ENCODE assay signal across 1 cellular context in the genomic region with DNA sequence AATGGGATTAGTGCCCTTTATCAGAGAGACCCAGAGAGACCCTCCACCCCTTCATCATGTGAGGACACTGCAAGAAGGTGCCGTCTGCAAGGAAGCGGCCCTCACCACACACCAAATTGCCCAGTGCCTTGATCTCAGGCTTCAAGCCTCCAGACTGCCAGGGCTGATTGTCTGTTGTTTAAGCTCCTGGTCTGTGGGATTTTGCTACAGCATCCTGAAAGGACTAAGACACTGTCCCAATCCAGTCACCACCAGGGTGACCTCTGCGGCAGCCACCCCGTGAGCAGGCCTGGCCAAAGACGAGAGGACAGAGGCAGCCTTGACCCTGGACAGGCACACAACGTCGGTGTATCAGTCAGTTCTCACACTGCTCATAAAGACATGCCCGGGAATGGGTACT.
TF ChIP-seq lines count a peak whose summit lies in the region.

No MANE protein-coding gene starts in this region.

TF ChIP-seq in H1, 55 proteins besides CTCF, POLR2A, EP300 and RAD21:
- no peak for TF ChIP-seq SP4 (IDR thresholded peaks at IDR 0.05; ENCODE audit: low read length)
- no peak for TF ChIP-seq TCF12 (IDR thresholded peaks at IDR 0.05; ENCODE audit: low read depth, low read length)
- TF ChIP-seq SIX5 (IDR thresholded peaks at IDR 0.05; ENCODE audit: low read depth, low read length) = no peak
- no peak for TF ChIP-seq BCL11A (IDR thresholded peaks at IDR 0.05; ENCODE audit: low read depth in 2 of 2, low read length in 2 of 2)
- no peak for TF ChIP-seq YY1 (IDR thresholded peaks at IDR 0.05; ENCODE audit: low read depth, low read length)
- TF ChIP-seq CHD2 (IDR thresholded peaks at IDR 0.05; ENCODE audit: low read length) = no peak
- no peak for TF ChIP-seq ZNF274 (IDR thresholded peaks at IDR 0.05; ENCODE audit: borderline replicate concordance, extremely low read depth, low read length)
- no peak for TF ChIP-seq POU5F1 (IDR thresholded peaks at IDR 0.05; ENCODE audit: low read depth, low read length)
- no peak for TF ChIP-seq JUND (IDR thresholded peaks at IDR 0.05; ENCODE audit: low read length)
- TF ChIP-seq KDM4A (IDR thresholded peaks at IDR 0.05; ENCODE audit: low read depth, low read length, severe bottlenecking) = no peak
- no peak for TF ChIP-seq HDAC2 (IDR thresholded peaks at IDR 0.05; ENCODE audit: borderline replicate concordance in 1 of 2, low read depth in 2 of 2, low read length in 2 of 2)
- TF ChIP-seq, protein P1, sequence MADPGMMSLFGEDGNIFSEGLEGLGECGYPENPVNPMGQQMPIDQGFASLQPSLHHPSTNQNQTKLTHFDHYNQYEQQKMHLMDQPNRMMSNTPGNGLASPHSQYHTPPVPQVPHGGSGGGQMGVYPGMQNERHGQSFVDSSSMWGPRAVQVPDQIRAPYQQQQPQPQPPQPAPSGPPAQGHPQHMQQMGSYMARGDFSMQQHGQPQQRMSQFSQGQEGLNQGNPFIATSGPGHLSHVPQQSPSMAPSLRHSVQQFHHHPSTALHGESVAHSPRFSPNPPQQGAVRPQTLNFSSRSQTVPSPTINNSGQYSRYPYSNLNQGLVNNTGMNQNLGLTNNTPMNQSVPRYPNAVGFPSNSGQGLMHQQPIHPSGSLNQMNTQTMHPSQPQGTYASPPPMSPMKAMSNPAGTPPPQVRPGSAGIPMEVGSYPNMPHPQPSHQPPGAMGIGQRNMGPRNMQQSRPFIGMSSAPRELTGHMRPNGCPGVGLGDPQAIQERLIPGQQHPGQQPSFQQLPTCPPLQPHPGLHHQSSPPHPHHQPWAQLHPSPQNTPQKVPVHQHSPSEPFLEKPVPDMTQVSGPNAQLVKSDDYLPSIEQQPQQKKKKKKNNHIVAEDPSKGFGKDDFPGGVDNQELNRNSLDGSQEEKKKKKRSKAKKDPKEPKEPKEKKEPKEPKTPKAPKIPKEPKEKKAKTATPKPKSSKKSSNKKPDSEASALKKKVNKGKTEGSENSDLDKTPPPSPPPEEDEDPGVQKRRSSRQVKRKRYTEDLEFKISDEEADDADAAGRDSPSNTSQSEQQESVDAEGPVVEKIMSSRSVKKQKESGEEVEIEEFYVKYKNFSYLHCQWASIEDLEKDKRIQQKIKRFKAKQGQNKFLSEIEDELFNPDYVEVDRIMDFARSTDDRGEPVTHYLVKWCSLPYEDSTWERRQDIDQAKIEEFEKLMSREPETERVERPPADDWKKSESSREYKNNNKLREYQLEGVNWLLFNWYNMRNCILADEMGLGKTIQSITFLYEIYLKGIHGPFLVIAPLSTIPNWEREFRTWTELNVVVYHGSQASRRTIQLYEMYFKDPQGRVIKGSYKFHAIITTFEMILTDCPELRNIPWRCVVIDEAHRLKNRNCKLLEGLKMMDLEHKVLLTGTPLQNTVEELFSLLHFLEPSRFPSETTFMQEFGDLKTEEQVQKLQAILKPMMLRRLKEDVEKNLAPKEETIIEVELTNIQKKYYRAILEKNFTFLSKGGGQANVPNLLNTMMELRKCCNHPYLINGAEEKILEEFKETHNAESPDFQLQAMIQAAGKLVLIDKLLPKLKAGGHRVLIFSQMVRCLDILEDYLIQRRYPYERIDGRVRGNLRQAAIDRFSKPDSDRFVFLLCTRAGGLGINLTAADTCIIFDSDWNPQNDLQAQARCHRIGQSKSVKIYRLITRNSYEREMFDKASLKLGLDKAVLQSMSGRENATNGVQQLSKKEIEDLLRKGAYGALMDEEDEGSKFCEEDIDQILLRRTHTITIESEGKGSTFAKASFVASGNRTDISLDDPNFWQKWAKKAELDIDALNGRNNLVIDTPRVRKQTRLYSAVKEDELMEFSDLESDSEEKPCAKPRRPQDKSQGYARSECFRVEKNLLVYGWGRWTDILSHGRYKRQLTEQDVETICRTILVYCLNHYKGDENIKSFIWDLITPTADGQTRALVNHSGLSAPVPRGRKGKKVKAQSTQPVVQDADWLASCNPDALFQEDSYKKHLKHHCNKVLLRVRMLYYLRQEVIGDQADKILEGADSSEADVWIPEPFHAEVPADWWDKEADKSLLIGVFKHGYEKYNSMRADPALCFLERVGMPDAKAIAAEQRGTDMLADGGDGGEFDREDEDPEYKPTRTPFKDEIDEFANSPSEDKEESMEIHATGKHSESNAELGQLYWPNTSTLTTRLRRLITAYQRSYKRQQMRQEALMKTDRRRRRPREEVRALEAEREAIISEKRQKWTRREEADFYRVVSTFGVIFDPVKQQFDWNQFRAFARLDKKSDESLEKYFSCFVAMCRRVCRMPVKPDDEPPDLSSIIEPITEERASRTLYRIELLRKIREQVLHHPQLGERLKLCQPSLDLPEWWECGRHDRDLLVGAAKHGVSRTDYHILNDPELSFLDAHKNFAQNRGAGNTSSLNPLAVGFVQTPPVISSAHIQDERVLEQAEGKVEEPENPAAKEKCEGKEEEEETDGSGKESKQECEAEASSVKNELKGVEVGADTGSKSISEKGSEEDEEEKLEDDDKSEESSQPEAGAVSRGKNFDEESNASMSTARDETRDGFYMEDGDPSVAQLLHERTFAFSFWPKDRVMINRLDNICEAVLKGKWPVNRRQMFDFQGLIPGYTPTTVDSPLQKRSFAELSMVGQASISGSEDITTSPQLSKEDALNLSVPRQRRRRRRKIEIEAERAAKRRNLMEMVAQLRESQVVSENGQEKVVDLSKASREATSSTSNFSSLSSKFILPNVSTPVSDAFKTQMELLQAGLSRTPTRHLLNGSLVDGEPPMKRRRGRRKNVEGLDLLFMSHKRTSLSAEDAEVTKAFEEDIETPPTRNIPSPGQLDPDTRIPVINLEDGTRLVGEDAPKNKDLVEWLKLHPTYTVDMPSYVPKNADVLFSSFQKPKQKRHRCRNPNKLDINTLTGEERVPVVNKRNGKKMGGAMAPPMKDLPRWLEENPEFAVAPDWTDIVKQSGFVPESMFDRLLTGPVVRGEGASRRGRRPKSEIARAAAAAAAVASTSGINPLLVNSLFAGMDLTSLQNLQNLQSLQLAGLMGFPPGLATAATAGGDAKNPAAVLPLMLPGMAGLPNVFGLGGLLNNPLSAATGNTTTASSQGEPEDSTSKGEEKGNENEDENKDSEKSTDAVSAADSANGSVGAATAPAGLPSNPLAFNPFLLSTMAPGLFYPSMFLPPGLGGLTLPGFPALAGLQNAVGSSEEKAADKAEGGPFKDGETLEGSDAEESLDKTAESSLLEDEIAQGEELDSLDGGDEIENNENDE (IDR thresholded peaks at IDR 0.05; ENCODE audit: insufficient replicate concordance, low read length) = no peak
- TF ChIP-seq, protein P2, sequence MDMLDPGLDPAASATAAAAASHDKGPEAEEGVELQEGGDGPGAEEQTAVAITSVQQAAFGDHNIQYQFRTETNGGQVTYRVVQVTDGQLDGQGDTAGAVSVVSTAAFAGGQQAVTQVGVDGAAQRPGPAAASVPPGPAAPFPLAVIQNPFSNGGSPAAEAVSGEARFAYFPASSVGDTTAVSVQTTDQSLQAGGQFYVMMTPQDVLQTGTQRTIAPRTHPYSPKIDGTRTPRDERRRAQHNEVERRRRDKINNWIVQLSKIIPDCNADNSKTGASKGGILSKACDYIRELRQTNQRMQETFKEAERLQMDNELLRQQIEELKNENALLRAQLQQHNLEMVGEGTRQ (IDR thresholded peaks at IDR 0.05; ENCODE audit: low read length) = no peak
- TF ChIP-seq BACH1 (IDR thresholded peaks at IDR 0.05; ENCODE audit: low read length) = no peak
- TF ChIP-seq, protein P3, sequence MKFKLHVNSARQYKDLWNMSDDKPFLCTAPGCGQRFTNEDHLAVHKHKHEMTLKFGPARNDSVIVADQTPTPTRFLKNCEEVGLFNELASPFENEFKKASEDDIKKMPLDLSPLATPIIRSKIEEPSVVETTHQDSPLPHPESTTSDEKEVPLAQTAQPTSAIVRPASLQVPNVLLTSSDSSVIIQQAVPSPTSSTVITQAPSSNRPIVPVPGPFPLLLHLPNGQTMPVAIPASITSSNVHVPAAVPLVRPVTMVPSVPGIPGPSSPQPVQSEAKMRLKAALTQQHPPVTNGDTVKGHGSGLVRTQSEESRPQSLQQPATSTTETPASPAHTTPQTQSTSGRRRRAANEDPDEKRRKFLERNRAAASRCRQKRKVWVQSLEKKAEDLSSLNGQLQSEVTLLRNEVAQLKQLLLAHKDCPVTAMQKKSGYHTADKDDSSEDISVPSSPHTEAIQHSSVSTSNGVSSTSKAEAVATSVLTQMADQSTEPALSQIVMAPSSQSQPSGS (IDR thresholded peaks at IDR 0.05; ENCODE audit: low read length) = no peak
- no peak for TF ChIP-seq MAFK (IDR thresholded peaks at IDR 0.05; ENCODE audit: low read depth, low read length)
- TF ChIP-seq CTBP2 (IDR thresholded peaks at IDR 0.05; ENCODE audit: borderline replicate concordance, insufficient read depth, insufficient read length, low read length) = no peak
- no peak for TF ChIP-seq KDM5A (IDR thresholded peaks at IDR 0.05; ENCODE audit: low read length)
- no peak for TF ChIP-seq RNF2 (IDR thresholded peaks at IDR 0.05; ENCODE audit: borderline replicate concordance, low read depth, low read length, missing control alignments, poor library complexity, severe bottlenecking)
